ENCODE assay signal across 13 cellular contexts in the genomic region with DNA sequence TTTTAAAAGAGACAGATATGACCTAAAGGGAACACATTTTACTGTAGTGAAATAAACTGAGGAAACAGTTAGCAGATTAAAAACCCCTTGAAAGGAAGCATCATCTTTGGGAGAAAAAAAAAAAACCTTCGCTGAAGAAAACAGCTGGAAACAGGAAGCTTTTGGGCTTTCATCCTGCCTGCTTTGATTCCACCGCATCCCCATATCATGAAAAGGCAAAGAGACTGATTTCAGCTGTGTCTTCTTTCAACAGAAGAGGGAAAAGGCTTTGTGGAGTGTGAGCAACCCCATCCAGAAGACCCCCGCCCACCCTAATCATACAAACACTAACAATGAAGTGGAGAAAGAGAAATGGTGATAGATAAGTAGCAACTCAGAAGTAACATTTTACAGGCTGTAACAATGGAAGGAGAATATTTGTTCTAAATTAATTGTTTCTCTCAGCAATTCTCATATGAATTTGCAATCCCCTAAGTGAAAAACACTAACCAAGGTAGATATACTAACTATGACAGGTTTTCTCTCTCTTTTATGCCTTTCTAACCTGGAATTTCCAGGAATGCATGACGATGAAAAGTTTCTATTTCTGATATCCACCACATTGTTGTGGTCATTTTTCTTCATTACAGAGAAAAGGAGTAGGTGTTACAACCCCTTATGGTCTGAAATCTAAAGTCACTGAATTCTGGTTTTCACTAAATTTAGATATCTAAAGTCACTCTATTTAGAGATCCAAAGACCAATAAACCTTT.
DNase-seq lines count a peak whose midpoint lies in the region; ATAC-seq, FAIRE-seq and TF ChIP-seq lines count a peak whose summit lies in the region.
"Had no signal": no experiment of that assay in that cellular context is flagged by ENCODE, and none has a peak within 500 bp of the region (broad histone marks: within the 10 kb centered on the region; RNA-seq: fewer than 3 reads in every experiment).

No MANE protein-coding gene starts in this region.

- peaks cover 0 to 42% (median 22%) of the 10 kb centered on the region in 12 donors for H3K4me1 ChIP-seq in heart left ventricle
- no peaks in the 10 kb centered on the region for H3K4me1 ChIP-seq in GM12878 (ENCODE audit: control insufficient read depth, insufficient read depth, low read length)
- H3K4me1 ChIP-seq in mesenchymal stem cell (ENCODE audit: control insufficient read depth, insufficient read depth, low read depth, low read length), result no peaks in the 10 kb centered on the region
- H3K4me1 ChIP-seq in vagina, result peaks cover 37% of the 10 kb centered on the region

- TF ChIP-seq RAD21 in GM12878 (IDR thresholded peaks at IDR 0.05; ENCODE audit: insufficient read depth, low read depth, low read length), result no peak

- 53 to 61% (median 55%) methylated on average over 4 of the region's 4 CpGs for WGBS in heart left ventricle, 4 donors
- WGBS in GM12878 (ENCODE audit: insufficient coverage, insufficient replicate concordance, low lambda C conversion rate, missing lambda C conversion rate), result 38% methylated on average over 4 of the region's 4 CpGs
- WGBS in mesenchymal stem cell, result 0% methylated on average over 1 of the region's 4 CpGs

- intact Hi-C loops in heart left ventricle (cut with DNase I), result loop anchor here in 4 of 10 donors (5.0 to 10.0 kb wide), 4 partner anchors 77 to 387 kb away; no protein-coding TSS in a partner anchor
- intact Hi-C loops in left ventricle myocardium superior (cut with micrococcal nuclease), result no loop called here
- intact Hi-C loops in GM12878 (cut with micrococcal nuclease; ENCODE audit: unreplicated experiment), result loop anchor here (10.0 kb wide), 1 partner anchor 267 kb away; no protein-coding TSS in a partner anchor
- intact Hi-C loops in vagina (cut with DNase I), result no loop called here

- H4K91ac ChIP-seq in mesenchymal stem cell (ENCODE audit: low read length), result no peak overlapping the region

- POLR2A ChIA-PET in GM12878 (lab: Charles Lee), result no interaction called here

- SMC1A ChIA-PET in GM12878 (lab: Charles Lee; ENCODE audit: uncharacterized antibody, unreplicated experiment), result no interaction called here

- H4K8ac ChIP-seq in mesenchymal stem cell (ENCODE audit: low read length), result peak overlapping the region; percentile 69

- TF ChIP-seq POLR2A in heart left ventricle (IDR thresholded peaks at IDR 0.05) (no peak), GM12878 (IDR thresholded peaks at IDR 0.05; ENCODE audit: low read depth, low read length) (no peak), vagina (IDR thresholded peaks at IDR 0.05) (no peak)

- no peak for FAIRE-seq in GM12878 (lab: Jason Lieb, UNC)
- FAIRE-seq: A204.1 had no signal

- H3K79me1 ChIP-seq in mesenchymal stem cell (replicated peaks; ENCODE audit: low read length, poor library complexity, severe bottlenecking), result peaks cover 16% of the 10 kb centered on the region

- RAD21 ChIA-PET in GM12878 (lab: Charles Lee; ENCODE audit: unreplicated experiment), result no interaction called here

- no peaks in the 10 kb centered on the region for H3K79me2 ChIP-seq in GM12878 (ENCODE audit: control insufficient read depth, insufficient read depth, low read length)

- no peak for DNase-seq in heart left ventricle
- DNase-seq in left ventricle myocardium superior, result no peak
- DNase-seq in GM12878 (ENCODE audit: low read depth, low spot score), result no peak
- DNase-seq in mesenchymal stem cell, result peak; percentile 80
- DNase-seq in vagina (ENCODE audit: extremely low spot score in 2 of 2), result no peak
- DNase-seq in NCI-H774 (lab: John Stamatoyannopoulos, UW), result no peak
- DNase-seq in UCSD-AML1 (lab: John Stamatoyannopoulos, UW; ENCODE audit: unreplicated experiment), result no peak
- DNase-seq: effector CD8-positive, alpha-beta T cell; hippocampal formation; naive thymus-derived CD4-positive, alpha-beta T cell; NCI-H1694 treated with DMSO at 0.1 percent for 48 hours had no signal

- H2BK5ac ChIP-seq in mesenchymal stem cell (ENCODE audit: low read depth, low read length, poor library complexity, severe bottlenecking), result no peak overlapping the region

- peak overlapping the region; percentile 89 for H2BK120ac ChIP-seq in mesenchymal stem cell (ENCODE audit: low read depth, low read length)

- H4K20me1 ChIP-seq in GM12878 (ENCODE audit: control insufficient read depth, insufficient read depth), result no peaks in the 10 kb centered on the region

- no peak overlapping the region for H3K14ac ChIP-seq in mesenchymal stem cell (ENCODE audit: low read length in 2 of 2)

- H3K27ac ChIP-seq in heart left ventricle (peak overlapping the region in 10 of 12 donors; percentile 10 to 68 (median 24)), GM12878 (ENCODE audit: control insufficient read depth, insufficient read depth) (no peak overlapping the region), mesenchymal stem cell (ENCODE audit: low read length, poor library complexity, severe bottlenecking) (no peak overlapping the region), vagina (peak overlapping the region; percentile 60)

- no peak for TF ChIP-seq CTCF in heart left ventricle (IDR thresholded peaks at IDR 0.05)
- no peak for TF ChIP-seq CTCF in GM12878 (IDR thresholded peaks at IDR 0.05 in 2 of 3, conservative IDR thresholded peaks at IDR 0.05 in 1 of 3; ENCODE audit: control insufficient read depth in 2 of 3, extremely low read depth in 1 of 3, insufficient read depth in 1 of 3, low read depth in 3 of 3, low read length in 3 of 3)
- TF ChIP-seq CTCF in vagina (IDR thresholded peaks at IDR 0.05), result no peak

- peak overlapping the region in 1 of 2 experiments; percentile 75 for H3K18ac ChIP-seq in mesenchymal stem cell (ENCODE audit: low read depth in 1 of 2, low read length in 2 of 2)

- ATAC-seq in heart left ventricle, result peak in 1 of 4 donors; percentile 25
- no peak for ATAC-seq in left ventricle myocardium superior
- no peak for ATAC-seq in GM12878
- ATAC-seq in HG03045 (IDR thresholded peaks at IDR 0.05; ENCODE audit: unreplicated experiment), result no peak
- ATAC-seq: naive thymus-derived CD4-positive, alpha-beta T cell had no signal

- H3K4ac ChIP-seq in mesenchymal stem cell (ENCODE audit: low read depth in 1 of 2, low read length in 2 of 2), result no peak overlapping the region

- H3K36me3 ChIP-seq in heart left ventricle (no peaks in the 10 kb centered on the region), GM12878 (ENCODE audit: control insufficient read depth in 2 of 2, insufficient read depth in 2 of 2, low read length in 1 of 2) (no peaks in the 10 kb centered on the region), mesenchymal stem cell (ENCODE audit: control insufficient read depth in 1 of 2, insufficient read depth in 2 of 2, low read depth in 1 of 2, low read length in 2 of 2) (peaks cover 0 to 3% of the 10 kb centered on the region in 2 experiments), vagina (no peaks in the 10 kb centered on the region)

- H2BK12ac ChIP-seq in mesenchymal stem cell (ENCODE audit: low read length in 2 of 2), result no peak overlapping the region

- no peak overlapping the region for H2AK5ac ChIP-seq in mesenchymal stem cell (ENCODE audit: low read length, severe bottlenecking)

- H3K4me2 ChIP-seq in GM12878 (ENCODE audit: control insufficient read depth, insufficient read depth) (no peak overlapping the region), mesenchymal stem cell (ENCODE audit: low read length, poor library complexity, severe bottlenecking) (no peak overlapping the region)

- no peak overlapping the region for H2BK15ac ChIP-seq in mesenchymal stem cell (ENCODE audit: low read depth, poor library complexity, severe bottlenecking)

- CTCF ChIA-PET in GM12878 (lab: Yijun Ruan, JAX), result interaction anchor here (0.6 kb wide), 1 partner anchor 1912 kb away, joined by 3 read pairs; no protein-coding TSS in a partner anchor

- no peaks in the 10 kb centered on the region for H3K9me3 ChIP-seq in heart left ventricle
- no peaks in the 10 kb centered on the region for H3K9me3 ChIP-seq in GM12878 (replicated peaks; ENCODE audit: control insufficient read depth, insufficient read depth, low read length)
- H3K9me3 ChIP-seq in mesenchymal stem cell (ENCODE audit: control insufficient read depth, low read length), result no peaks in the 10 kb centered on the region
- no peaks in the 10 kb centered on the region for H3K9me3 ChIP-seq in vagina

- H2AFZ ChIP-seq in GM12878 (ENCODE audit: control insufficient read depth, low read depth, low read length), result no peak overlapping the region
- no peak overlapping the region for H2AFZ ChIP-seq in mesenchymal stem cell (ENCODE audit: low read depth, low read length)

- TF ChIP-seq EP300 in GM12878 (IDR thresholded peaks at IDR 0.05; ENCODE audit: borderline replicate concordance in 1 of 2, control insufficient read depth in 1 of 2, low read depth in 2 of 2, low read length in 2 of 2), result no peak

- no peak overlapping the region for H3K4me3 ChIP-seq in heart left ventricle
- H3K4me3 ChIP-seq in GM12878, result no peak overlapping the region
- no peak overlapping the region for H3K4me3 ChIP-seq in mesenchymal stem cell (ENCODE audit: insufficient read depth in 1 of 2, low read depth in 1 of 2, low read length in 2 of 2)
- H3K4me3 ChIP-seq in vagina, result no peak overlapping the region

- in situ Hi-C loops in GM12878 (cut with MboI), result no loop called here

- BruUV-seq in GM12878 (replicated peaks; lab: Mats Ljungman, UMichigan), result no TSS peak

- no peak overlapping the region for H3K23ac ChIP-seq in mesenchymal stem cell (ENCODE audit: low read length in 2 of 2)

- H3K9ac ChIP-seq in GM12878 (ENCODE audit: control insufficient read depth, insufficient read depth, low read length) (no peak overlapping the region), mesenchymal stem cell (ENCODE audit: low read length) (peak overlapping the region; percentile 51)

- H3K27me3 ChIP-seq in heart left ventricle, result no peaks in the 10 kb centered on the region
- no peaks in the 10 kb centered on the region; a peak in 1 of 4 replicates for H3K27me3 ChIP-seq in GM12878 (replicated peaks in 1 of 2; ENCODE audit: control insufficient read depth in 2 of 2, insufficient read depth in 2 of 2, low read length in 1 of 2)
- H3K27me3 ChIP-seq in mesenchymal stem cell (ENCODE audit: control insufficient read depth in 1 of 2, insufficient read depth in 1 of 2, low read length in 2 of 2), result no peaks in the 10 kb centered on the region
- H3K27me3 ChIP-seq in vagina, result no peaks in the 10 kb centered on the region

TF ChIP-seq in GM12878, 131 proteins besides CTCF, POLR2A, EP300 and RAD21:
- peak; percentile 58 for TF ChIP-seq RUNX3 (IDR thresholded peaks at IDR 0.05; ENCODE audit: low read length)
- no peak for TF ChIP-seq SREBF2 (IDR thresholded peaks at IDR 0.05; ENCODE audit: low read length)

Comparison
In these comparisons a context has a peak if more than half of its experiments do, and no peak if none do; other contexts are left out.
1. H3K27ac ChIP-seq: peak in heart left ventricle (10 of 12) and vagina (single experiment); none in GM12878 (single experiment) and mesenchymal stem cell (single experiment).